In the genomic region with DNA sequence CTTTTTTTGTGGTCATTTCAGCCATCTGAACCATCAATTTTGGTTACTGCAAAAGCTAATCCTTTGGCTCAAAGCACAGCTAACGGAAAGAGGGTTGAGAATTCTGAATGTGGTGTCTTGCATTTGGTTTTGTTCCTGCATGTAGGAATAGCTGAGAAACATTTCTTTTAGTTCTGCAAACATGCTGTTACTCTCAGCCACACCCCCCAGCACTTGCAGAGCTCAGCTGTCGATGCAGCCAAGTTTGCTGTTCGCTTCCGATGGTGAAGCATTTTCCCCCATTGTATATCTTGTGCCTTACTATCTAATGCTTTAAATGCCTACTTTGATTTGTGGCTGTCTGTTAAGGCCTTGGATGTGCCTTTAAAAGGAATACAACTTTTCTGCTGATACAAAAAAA, we compare ENCODE assay signal across 17 cellular contexts.
DNase-seq lines count a peak whose midpoint lies in the region; ATAC-seq and TF ChIP-seq lines count a peak whose summit lies in the region.
"Had no signal": no experiment of that assay in that cellular context is flagged by ENCODE, and none has a peak within 500 bp of the region (broad histone marks: within the 10 kb centered on the region; RNA-seq: fewer than 3 reads in every experiment).

No MANE protein-coding gene starts in this region.

- peak overlapping the region; percentile 19 for H3K27ac ChIP-seq in iPS-18a (ENCODE audit: low read length)
- H3K27ac ChIP-seq: BLaER1 treated with 17β-estradiol and CSF1 and Interleukin-3, amounts not matched to agents 10 nM and 100 nM; HL-60; SK-N-MC had no signal

- no peak for ATAC-seq in HG03095 (IDR thresholded peaks at IDR 0.05; ENCODE audit: unreplicated experiment)
- ATAC-seq: HCT116, HepG2 had no signal

- H3K4me3 ChIP-seq in iPS-18a (ENCODE audit: low read length) = no peak overlapping the region
- no peak overlapping the region for H3K4me3 ChIP-seq in foreskin fibroblast (ENCODE audit: low read depth in 1 of 2, low read length in 2 of 2)
- H3K4me3 ChIP-seq: BLaER1 treated with 17β-estradiol and CSF1 and Interleukin-3, amounts not matched to agents 10 nM and 100 nM; SK-N-MC had no signal

- H3K27me3 ChIP-seq in iPS-18a (ENCODE audit: control insufficient read depth, insufficient read depth, low read length) = no peaks in the 10 kb centered on the region
- H3K27me3 ChIP-seq: BLaER1 treated with 17β-estradiol and CSF1 and Interleukin-3, amounts not matched to agents 10 nM and 100 nM had no signal

- no peak for TF ChIP-seq CTCF in foreskin fibroblast (IDR thresholded peaks at IDR 0.05; ENCODE audit: low read depth, low read length)

- H3K9ac ChIP-seq in iPS-18a (ENCODE audit: low read length) = peak overlapping the region; percentile 5
- H3K9ac ChIP-seq: BLaER1 treated with 17β-estradiol and CSF1 and Interleukin-3, amounts not matched to agents 10 nM and 100 nM had no signal

- H3K4me1 ChIP-seq in iPS-18a (ENCODE audit: control insufficient read depth, low read depth, low read length) = peaks cover 63% of the 10 kb centered on the region
- H3K4me1 ChIP-seq: BLaER1 treated with 17β-estradiol and CSF1 and Interleukin-3, amounts not matched to agents 10 nM and 100 nM had no signal

- DNase-seq in NCI-H524 (lab: John Stamatoyannopoulos, UW) = peak; percentile 28 to 30
- DNase-seq in NCI-H524 treated with DMSO at 0.1 percent for 48 hours (lab: John Stamatoyannopoulos, UW) = no peak
- peak; percentile 14 for DNase-seq in NCI-H69 (lab: John Stamatoyannopoulos, UW)
- no peak for DNase-seq in foreskin fibroblast
- no peak for DNase-seq in AML-193 (lab: John Stamatoyannopoulos, UW)
- DNase-seq: CD4-positive, alpha-beta T cell; GOT3; Karpas-422; NCI-H1092; SIG-M5 had no signal

- no peaks in the 10 kb centered on the region for H3K9me3 ChIP-seq in iPS-18a (ENCODE audit: control insufficient read depth, low read depth, low read length)
- H3K9me3 ChIP-seq: BLaER1 treated with 17β-estradiol and CSF1 and Interleukin-3, amounts not matched to agents 10 nM and 100 nM had no signal

- H3K36me3 ChIP-seq in iPS-18a (ENCODE audit: control insufficient read depth, low read depth, low read length) = no peaks in the 10 kb centered on the region
- H3K36me3 ChIP-seq: BLaER1 treated with 17β-estradiol and CSF1 and Interleukin-3, amounts not matched to agents 10 nM and 100 nM had no signal

Comparison
In these comparisons a context has a peak if more than half of its experiments do, and no peak if none do; other contexts are left out.
1. DNase-seq: peak in NCI-H524 (2 of 2) and NCI-H69 (single experiment); none in NCI-H524 treated with DMSO at 0.1 percent for 48 hours (single experiment), foreskin fibroblast (0 of 2) and AML-193 (0 of 2).